ENCODE assay signal across 16 cellular contexts in genomic region chr4:16779028-16779675, GRCh38.
DNase-seq lines count a peak whose midpoint lies in the region; ATAC-seq and TF ChIP-seq lines count a peak whose summit lies in the region.
"Had no signal": no experiment of that assay in that cellular context is flagged by ENCODE, and none has a peak within 500 bp of the region (broad histone marks: within the 10 kb centered on the region; RNA-seq: fewer than 3 reads in every experiment).

No MANE protein-coding gene starts in this region.

- ATAC-seq in HG03139 (IDR thresholded peaks at IDR 0.05; ENCODE audit: unreplicated experiment) (no peak), GM21529 (IDR thresholded peaks at IDR 0.05; ENCODE audit: unreplicated experiment) (no peak)
- ATAC-seq: HepG2 had no signal

- TF ChIP-seq CTCF in astrocyte of the spinal cord (IDR thresholded peaks at IDR 0.05; ENCODE audit: low read depth, low read length) (no peak), fibroblast of pulmonary artery (IDR thresholded peaks at IDR 0.05; ENCODE audit: low read length, missing control alignments) (no peak)

- in situ Hi-C loops in astrocyte of the spinal cord (cut with HindIII; ENCODE audit: low sequenced_read_pairs): no loop called here

- DNase-seq in GM04504 (ENCODE audit: low read depth) (peak; percentile 19), astrocyte of the spinal cord (ENCODE audit: low read depth, low spot score) (peak; percentile 93), fibroblast of pulmonary artery (ENCODE audit: low read depth) (peak; percentile 54), stromal cell of bone marrow (ENCODE audit: low read depth) (peak; percentile 54), UCSD-AML1 (lab: John Stamatoyannopoulos, UW; ENCODE audit: unreplicated experiment) (no peak)
- DNase-seq: Calu3; CD4-positive, CD25-positive, alpha-beta regulatory T cell; DMS79; GDM1; NCI-H1105 treated with DMSO at 0.1 percent for 48 hours; NCI-H187; NCI-H2171; NCI-H774 had no signal

- no peak overlapping the region for H3K4me3 ChIP-seq in astrocyte of the spinal cord (ENCODE audit: low read depth, low read length)
- H3K4me3 ChIP-seq in fibroblast of pulmonary artery (replicated peaks; ENCODE audit: low read depth, low read length): no peak overlapping the region
